ENCODE assay signal across 19 cellular contexts in the genomic region with DNA sequence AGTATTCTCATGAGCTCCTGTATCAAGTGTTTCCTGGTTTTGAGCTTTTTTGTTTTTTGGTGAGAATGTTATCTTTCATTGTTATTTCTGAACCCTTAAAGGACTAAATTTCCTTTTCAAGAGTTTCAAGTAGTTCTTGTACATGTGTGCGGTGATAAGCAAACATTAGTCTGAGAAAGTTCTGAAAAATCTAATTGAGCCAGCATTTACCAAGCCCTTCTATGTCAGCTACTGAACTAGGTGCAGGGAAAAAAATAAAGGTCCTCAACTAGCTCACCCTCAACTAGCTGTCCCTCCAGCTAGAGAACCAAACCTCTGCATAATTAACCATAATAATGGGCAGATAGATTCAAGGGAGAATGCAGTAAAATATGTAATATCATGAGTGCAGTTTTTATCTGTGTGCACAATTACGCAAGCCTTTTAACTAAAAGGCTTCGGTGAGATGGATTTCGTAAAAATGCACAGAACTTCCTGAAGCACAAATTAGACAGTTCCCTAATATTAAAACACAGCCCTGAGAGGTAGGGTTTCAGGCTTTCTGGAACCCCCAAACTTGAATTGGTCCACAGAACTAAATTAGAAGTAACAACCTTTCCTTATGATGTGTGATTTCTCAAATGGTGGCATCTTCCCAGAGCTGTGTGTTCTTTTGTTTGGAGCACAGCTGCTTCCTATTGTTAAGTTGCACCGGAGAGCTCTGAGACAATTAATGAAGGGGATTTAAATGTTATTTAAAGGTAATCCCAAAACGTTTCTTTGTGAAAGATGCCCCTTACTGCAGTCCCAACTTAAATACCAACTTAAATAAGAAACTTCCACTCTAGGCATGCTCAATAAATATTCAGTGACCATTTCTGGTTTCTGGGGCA.
DNase-seq lines count a peak whose midpoint lies in the region; ATAC-seq, FAIRE-seq and TF ChIP-seq lines count a peak whose summit lies in the region.
"Had no signal": no experiment of that assay in that cellular context is flagged by ENCODE, and none has a peak within 500 bp of the region (broad histone marks: within the 10 kb centered on the region; RNA-seq: fewer than 3 reads in every experiment).

No MANE protein-coding gene starts in this region.

- BruUV-seq in K562 (replicated peaks; lab: Mats Ljungman, UMichigan) = no TSS peak

- no peak overlapping the region for H3K9ac ChIP-seq in HUES64 (ENCODE audit: low read depth, low read length)
- peak overlapping the region in 1 of 2 experiments; percentile 5; a peak in 1 of 4 replicates for H3K9ac ChIP-seq in K562 (ENCODE audit: insufficient read depth in 1 of 2, low read depth in 2 of 2, low read length in 2 of 2)

- peak overlapping the region; percentile 74; the same call in 1 of the 2 replicates for H3K4me2 ChIP-seq in K562 (ENCODE audit: insufficient read depth, low read length)

- peak overlapping the region; percentile 7; the same call in 1 of the 2 replicates for H2AFZ ChIP-seq in K562 (ENCODE audit: low read depth, low read length)

- no peaks in the 10 kb centered on the region for H3K36me3 Mint-ChIP-seq in activated CD8-positive, alpha-beta T cell treated with anti-CD3 and anti-CD28 coated beads for 36 hours (ENCODE audit: low read depth)

- H3K36me3 ChIP-seq in HUES64 (ENCODE audit: insufficient read depth, low read length) (no peaks in the 10 kb centered on the region), K562 (ENCODE audit: control insufficient read depth, insufficient read depth, low read length) (no peaks in the 10 kb centered on the region), left lung (no peaks in the 10 kb centered on the region)
- H3K36me3 ChIP-seq: esophagus squamous epithelium, suprapubic skin had no signal

- H3K79me2 ChIP-seq in K562 (ENCODE audit: control insufficient read depth, insufficient read depth, low read length) = peaks cover 71% of the 10 kb centered on the region

- H3K9me1 ChIP-seq in K562 (ENCODE audit: control insufficient read depth, insufficient read depth, low read length) = no peaks in the 10 kb centered on the region

- FAIRE-seq in K562 (lab: Jason Lieb, UNC) = no peak

- no peaks in the 10 kb centered on the region for H4K20me1 ChIP-seq in K562 (replicated peaks; ENCODE audit: control insufficient read depth, insufficient read depth, low read length)

- POLR2A ChIA-PET in K562 (lab: Yijun Ruan, JAX) = interaction anchor here (1.2 to 2.3 kb wide), 3 partner anchors 10 to 17 kb away, joined by 3 to 12 read pairs (median 6); no protein-coding TSS in a partner anchor
- POLR2A ChIA-PET in activated CD8-positive, alpha-beta T cell treated with anti-CD3 and anti-CD28 coated beads for 36 hours (lab: Charles Lee) = no interaction called here

- H3K27ac ChIP-seq in HUES64 (ENCODE audit: low read depth, low read length) = peak overlapping the region; percentile 67; the same call in 1 of the 2 replicates
- H3K27ac ChIP-seq in K562 (ENCODE audit: extremely low read depth, low read depth, low read length) = peak overlapping the region; percentile 42; the same call in 1 of the 3 replicates
- H3K27ac ChIP-seq in left lung = peak overlapping the region in 1 of 2 donors; percentile 2
- H3K27ac ChIP-seq in caudate nucleus (ENCODE audit: low read depth, low read length) = no peak overlapping the region
- H3K27ac ChIP-seq: esophagus squamous epithelium, suprapubic skin, VCaP had no signal

- no peak for TF ChIP-seq EP300 in K562 (IDR thresholded peaks at IDR 0.05; ENCODE audit: low read length)

- in situ Hi-C loops in K562 (cut with MboI) = no loop called here

- ATAC-seq in K562 = peak; percentile 16; the same call in 1 of the 3 replicates
- peak; percentile 68 for ATAC-seq in left lung
- ATAC-seq in activated CD8-positive, alpha-beta T cell treated with anti-CD3 and anti-CD28 coated beads for 36 hours = no peak
- ATAC-seq: left ventricle myocardium superior had no signal

- H3K9me3 ChIP-seq in HUES64 (ENCODE audit: insufficient read depth, low read depth, low read length) (peaks cover 5% of the 10 kb centered on the region; the same call in 1 of the 2 replicates), K562 (replicated peaks; ENCODE audit: control insufficient read depth, insufficient read depth, low read depth, low read length) (no peaks in the 10 kb centered on the region), left lung (no peaks in the 10 kb centered on the region)
- H3K9me3 ChIP-seq: esophagus squamous epithelium, suprapubic skin had no signal

- H3K27me3 Mint-ChIP-seq in activated CD8-positive, alpha-beta T cell treated with anti-CD3 and anti-CD28 coated beads for 36 hours = no peaks in the 10 kb centered on the region

- TF ChIP-seq RAD21 in K562 (CRISPR knock-in tag; conservative IDR thresholded peaks at IDR 0.05 in 1 of 2, IDR thresholded peaks at IDR 0.05 in 1 of 2) = no peak

- intact Hi-C loops in K562 (cut with micrococcal nuclease) (no loop called here), left lung (cut with DNase I) (no loop called here)
- intact Hi-C loops in activated CD8-positive, alpha-beta T cell treated with anti-CD3 and anti-CD28 coated beads for 36 hours (cut with micrococcal nuclease) = no loop called here

- H3K9me3 Mint-ChIP-seq in activated CD8-positive, alpha-beta T cell treated with anti-CD3 and anti-CD28 coated beads for 36 hours = no peaks in the 10 kb centered on the region
- H3K9me3 Mint-ChIP-seq: T-helper 1 cell treated with Interleukin-12 subunit alpha and Interleukin-12 subunit beta and Interleukin-4 antibody, amounts not matched to agents 30 μg/mL and 1 μg/mL, for 36 hours had no signal

- H3K4me3 ChIP-seq in HUES64 (ENCODE audit: low read length) (no peak overlapping the region), K562 (no peak overlapping the region), left lung (no peak overlapping the region)
- H3K4me3 ChIP-seq: esophagus squamous epithelium, suprapubic skin had no signal

- peak; percentile 77 to 85 for DNase-seq in AML-193 (lab: John Stamatoyannopoulos, UW)
- no peak for DNase-seq in K562 (ENCODE audit: extremely low read depth in 1 of 4, low spot score in 3 of 4)
- DNase-seq in left lung = no peak
- DNase-seq in activated CD8-positive, alpha-beta T cell treated with anti-CD3 and anti-CD28 coated beads for 36 hours = no peak
- DNase-seq in caudate nucleus (lab: John Stamatoyannopoulos, UW) = no peak
- DNase-seq in middle frontal gyrus (ENCODE audit: extremely low spot score, low spot score) = no peak
- DNase-seq: activated CD4-positive, alpha-beta T cell treated with anti-CD3 and anti-CD28 coated beads, Interleukin-2, amount 50 U/mL, for 48 hours; activated gamma-delta T cell treated with Interleukin-2 at 50 U/mL for 16 hours; activated T-cell treated with anti-CD3 and anti-CD28 coated beads for 4 hours; central memory CD4-positive, alpha-beta T cell; effector CD4-positive, alpha-beta T cell; esophagus squamous epithelium; Kasumi-1; left ventricle myocardium superior; NCI-H1436 treated with DMSO at 0.1 percent for 48 hours had no signal

- H3K27me3 ChIP-seq in HUES64 (ENCODE audit: insufficient read depth, low read length) (no peaks in the 10 kb centered on the region), K562 (ENCODE audit: control insufficient read depth in 2 of 2, insufficient read depth in 2 of 2, low read length in 2 of 2) (no peaks in the 10 kb centered on the region), left lung (no peaks in the 10 kb centered on the region)
- H3K27me3 ChIP-seq: esophagus squamous epithelium, suprapubic skin had no signal

- H3K4me1 ChIP-seq in HUES64 (ENCODE audit: insufficient read depth, low read length) (peaks cover 34% of the 10 kb centered on the region), K562 (replicated peaks in 1 of 2; ENCODE audit: control insufficient read depth in 2 of 2, insufficient read depth in 2 of 2, low read length in 2 of 2) (peaks cover 7 to 31% of the 10 kb centered on the region in 2 experiments), left lung (peaks cover 4 to 26% of the 10 kb centered on the region in 2 donors)

- TF ChIP-seq CTCF in K562 (IDR thresholded peaks at IDR 0.05 in 2 of 3, conservative IDR thresholded peaks at IDR 0.05 in 1 of 3; ENCODE audit: insufficient read depth in 2 of 3, low read depth in 1 of 3, low read length in 3 of 3) (no peak), left lung (IDR thresholded peaks at IDR 0.05) (no peak)
- no peak for TF ChIP-seq CTCF in activated CD8-positive, alpha-beta T cell treated with anti-CD3 and anti-CD28 coated beads for 36 hours (IDR thresholded peaks at IDR 0.05)

- no peak overlapping the region for H3K4me3 Mint-ChIP-seq in activated CD8-positive, alpha-beta T cell treated with anti-CD3 and anti-CD28 coated beads for 36 hours
- H3K4me3 Mint-ChIP-seq: T-helper 1 cell treated with Interleukin-12 subunit alpha and Interleukin-12 subunit beta and Interleukin-4 antibody, amounts not matched to agents 30 μg/mL and 1 μg/mL, for 36 hours had no signal

- WGBS in HUES64 = 67% methylated on average over 6 of the region's 6 CpGs
- WGBS in K562 (ENCODE audit: insufficient coverage, low coverage, missing lambda C conversion rate) = 56% methylated on average over 6 of the region's 6 CpGs

- H3K4me1 Mint-ChIP-seq in activated CD8-positive, alpha-beta T cell treated with anti-CD3 and anti-CD28 coated beads for 36 hours (ENCODE audit: low read depth) = peaks cover 3% of the 10 kb centered on the region

- CTCF ChIA-PET in K562 (lab: Yijun Ruan, JAX; ENCODE audit: low intra/inter-chr PET ratio) = no interaction called here
- CTCF ChIA-PET in activated CD8-positive, alpha-beta T cell treated with anti-CD3 and anti-CD28 coated beads for 36 hours (lab: Charles Lee) = no interaction called here

- TF ChIP-seq POLR2A in K562 (conservative IDR thresholded peaks at IDR 0.05) = no peak

- H3K27ac Mint-ChIP-seq in activated CD8-positive, alpha-beta T cell treated with anti-CD3 and anti-CD28 coated beads for 36 hours = no peak overlapping the region
- H3K27ac Mint-ChIP-seq: T-helper 1 cell treated with Interleukin-12 subunit alpha and Interleukin-12 subunit beta and Interleukin-4 antibody, amounts not matched to agents 30 μg/mL and 1 μg/mL, for 36 hours had no signal

TF ChIP-seq in K562, 482 proteins besides CTCF, POLR2A, EP300 and RAD21 (continues in another document):
- TF ChIP-seq ZNF311 (CRISPR knock-in tag; IDR thresholded peaks at IDR 0.05) (no peak), CEBPB (tag; IDR thresholded peaks at IDR 0.05) (peak; percentile 93), DPF2 (IDR thresholded peaks at IDR 0.05) (no peak)

Comparison
In these comparisons a context has a peak if more than half of its experiments do, and no peak if none do; other contexts are left out.
1. DNase-seq: peak in AML-193 (2 of 2); none in K562 (0 of 4), left lung (0 of 2), activated CD8-positive, alpha-beta T cell treated with anti-CD3 and anti-CD28 coated beads for 36 hours (single experiment), caudate nucleus (0 of 61) and middle frontal gyrus (single experiment).